In genomic region chr11:10540915-10541591, GRCh38 we compare ENCODE assay signal across 1 cellular context.
TF ChIP-seq lines count a peak whose summit lies in the region.

TSS of gene RNF141 (minus strand) at chr11:10541187. CDS start at chr11:10534158, 7,029 bp downstream.

TF ChIP-seq in K562, 482 proteins besides CTCF, POLR2A, EP300 and RAD21 (continued from another document):
- TF ChIP-seq ELF2 (CRISPR knock-in tag; IDR thresholded peaks at IDR 0.05): no peak
- peak; percentile 89 for TF ChIP-seq RB1 (IDR thresholded peaks at IDR 0.05; ENCODE audit: low read depth)
